In genomic region chr22:31538815-31539214, GRCh38 we compare ENCODE assay signal across 12 cellular contexts. TPM values are rescaled to one million over a fixed set of nuclear protein-coding genes. Genes with fewer than 3 reads are reported as not detected.
A peak's percentile ranks its signal among the peaks of the same experiment; 100 is the strongest.
DNase-seq lines count a peak whose midpoint lies in the region; ATAC-seq lines count a peak whose summit lies in the region.
"Had no signal": no experiment of that assay in that cellular context is flagged by ENCODE, and none has a peak within 500 bp of the region (broad histone marks: within the 10 kb centered on the region; RNA-seq: fewer than 3 reads in every experiment).

No MANE protein-coding gene starts in this region.

- CTCF ChIA-PET in activated CD8-positive, alpha-beta memory T cell treated with anti-CD3 and anti-CD28 coated beads, Interleukin-2, amount 10 ng/mL, durations not matched to agents 7 days and 5 days (lab: Charles Lee): interaction anchor here (0.7 to 1.3 kb wide), 3 partner anchors 12 to 23 kb away, joined by 3 to 5 read pairs (median 4); no protein-coding TSS in a partner anchor

- ATAC-seq in activated CD8-positive, alpha-beta memory T cell treated with anti-CD3 and anti-CD28 coated beads, Interleukin-2, amount 10 ng/mL, durations not matched to agents 7 days and 5 days: peak; percentile 58
- ATAC-seq in HG03432 (IDR thresholded peaks at IDR 0.05; ENCODE audit: unreplicated experiment): peak; percentile 56
- peak; percentile 77 for ATAC-seq in activated naive CD8-positive, alpha-beta T cell treated with anti-CD3 and anti-CD28 coated beads, Interleukin-2, amount 50 U/mL, for 24 hours
- ATAC-seq: K562, SK-N-SH treated with all-trans-retinoic acid at 6 μM for 48 hours had no signal

- H3K4me1 Mint-ChIP-seq in activated CD8-positive, alpha-beta memory T cell treated with anti-CD3 and anti-CD28 coated beads, Interleukin-2, amount 10 ng/mL, durations not matched to agents 7 days and 5 days: peaks cover 46% of the 10 kb centered on the region
- peaks cover 72% of the 10 kb centered on the region for H3K4me1 Mint-ChIP-seq in activated naive CD8-positive, alpha-beta T cell treated with anti-CD3 and anti-CD28 coated beads, Interleukin-2, amount 50 U/mL, for 24 hours

- H3K9me3 Mint-ChIP-seq in activated CD8-positive, alpha-beta memory T cell treated with anti-CD3 and anti-CD28 coated beads, Interleukin-2, amount 10 ng/mL, durations not matched to agents 7 days and 5 days (ENCODE audit: low read depth): no peaks in the 10 kb centered on the region
- H3K9me3 Mint-ChIP-seq in activated naive CD8-positive, alpha-beta T cell treated with anti-CD3 and anti-CD28 coated beads, Interleukin-2, amount 50 U/mL, for 24 hours: no peaks in the 10 kb centered on the region

- peak; percentile 58 for DNase-seq in activated CD8-positive, alpha-beta memory T cell treated with anti-CD3 and anti-CD28 coated beads, Interleukin-2, amount 10 ng/mL, durations not matched to agents 7 days and 5 days
- no peak for DNase-seq in activated CD8-positive, alpha-beta memory T cell treated with anti-CD3 and anti-CD28 coated beads, Interleukin-2, amount 50 U/mL, for 48 hours
- peak; percentile 54 for DNase-seq in activated naive CD8-positive, alpha-beta T cell treated with anti-CD3 and anti-CD28 coated beads, Interleukin-2, amount 50 U/mL, for 24 hours
- DNase-seq in stimulated activated CD8-positive, alpha-beta memory T cell treated with anti-CD3 and anti-CD28 coated beads, Interleukin-7, amount 100 ng/mL, for 48 hours (ENCODE audit: extremely low read depth in 1 of 2, low read depth in 1 of 2): peak; percentile 21 to 50
- DNase-seq in retina (no peak), iPS-NIHi11 (ENCODE audit: low spot score) (no peak), NCI-H510A (lab: John Stamatoyannopoulos, UW) (no peak)
- DNase-seq: activated CD4-positive, CD25-positive, alpha-beta regulatory T cell; OCI-M1 had no signal

- no peaks in the 10 kb centered on the region for H3K27me3 Mint-ChIP-seq in activated CD8-positive, alpha-beta memory T cell treated with anti-CD3 and anti-CD28 coated beads, Interleukin-2, amount 10 ng/mL, durations not matched to agents 7 days and 5 days
- H3K27me3 Mint-ChIP-seq in activated naive CD8-positive, alpha-beta T cell treated with anti-CD3 and anti-CD28 coated beads, Interleukin-2, amount 50 U/mL, for 24 hours: no peaks in the 10 kb centered on the region

- H3K4me3 Mint-ChIP-seq in activated CD8-positive, alpha-beta memory T cell treated with anti-CD3 and anti-CD28 coated beads, Interleukin-2, amount 10 ng/mL, durations not matched to agents 7 days and 5 days: no peak overlapping the region
- H3K4me3 Mint-ChIP-seq in activated naive CD8-positive, alpha-beta T cell treated with anti-CD3 and anti-CD28 coated beads, Interleukin-2, amount 50 U/mL, for 24 hours: peak overlapping the region; percentile 66

- H3K27ac Mint-ChIP-seq in activated CD8-positive, alpha-beta memory T cell treated with anti-CD3 and anti-CD28 coated beads, Interleukin-2, amount 10 ng/mL, durations not matched to agents 7 days and 5 days: peak overlapping the region; percentile 82
- peak overlapping the region; percentile 97 for H3K27ac Mint-ChIP-seq in activated naive CD8-positive, alpha-beta T cell treated with anti-CD3 and anti-CD28 coated beads, Interleukin-2, amount 50 U/mL, for 24 hours

- peaks cover 35% of the 10 kb centered on the region for H3K36me3 Mint-ChIP-seq in activated CD8-positive, alpha-beta memory T cell treated with anti-CD3 and anti-CD28 coated beads, Interleukin-2, amount 10 ng/mL, durations not matched to agents 7 days and 5 days
- H3K36me3 Mint-ChIP-seq in activated naive CD8-positive, alpha-beta T cell treated with anti-CD3 and anti-CD28 coated beads, Interleukin-2, amount 50 U/mL, for 24 hours (ENCODE audit: low read depth): peaks cover 50% of the 10 kb centered on the region

RNA-seq across cellular contexts. Expression of gene SFI1, which starts 42.5 kb away (rescaled TPM):
- total RNA-seq in activated CD8-positive, alpha-beta memory T cell treated with anti-CD3 and anti-CD28 coated beads, Interleukin-2, amount 10 ng/mL, durations not matched to agents 7 days and 5 days: 100 to 1,000 TPM; 150 to 192 TPM

RNA-seq across cellular contexts. Expression of gene EIF4ENIF1, which starts 49.2 kb away (rescaled TPM):
- 10 to 100 TPM; 39.1 to 50.4 TPM for total RNA-seq in activated CD8-positive, alpha-beta memory T cell treated with anti-CD3 and anti-CD28 coated beads, Interleukin-2, amount 10 ng/mL, durations not matched to agents 7 days and 5 days

Comparison
In these comparisons a context has a peak if more than half of its experiments do, and no peak if none do; other contexts are left out.
1. DNase-seq: peak in activated CD8-positive, alpha-beta memory T cell treated with anti-CD3 and anti-CD28 coated beads, Interleukin-2, amount 10 ng/mL, durations not matched to agents 7 days and 5 days (single experiment), activated naive CD8-positive, alpha-beta T cell treated with anti-CD3 and anti-CD28 coated beads, Interleukin-2, amount 50 U/mL, for 24 hours (single experiment) and stimulated activated CD8-positive, alpha-beta memory T cell treated with anti-CD3 and anti-CD28 coated beads, Interleukin-7, amount 100 ng/mL, for 48 hours (2 of 2); none in activated CD8-positive, alpha-beta memory T cell treated with anti-CD3 and anti-CD28 coated beads, Interleukin-2, amount 50 U/mL, for 48 hours (single experiment), retina (single experiment), iPS-NIHi11 (single experiment) and NCI-H510A (single experiment).
2. Peak in every context shown above with its lines, with median percentiles within 50 percentile points of each other: ATAC-seq.